ENCODE assay signal across 11 cellular contexts in genomic region chrX:41664307-41665299, GRCh38. TPM values are rescaled to one million over a fixed set of nuclear protein-coding genes. Genes with fewer than 3 reads are reported as not detected.
DNase-seq lines count a peak whose midpoint lies in the region; ATAC-seq and TF ChIP-seq lines count a peak whose summit lies in the region.
"Had no signal": no experiment of that assay in that cellular context is flagged by ENCODE, and none has a peak within 500 bp of the region (broad histone marks: within the 10 kb centered on the region; RNA-seq: fewer than 3 reads in every experiment).

No MANE protein-coding gene starts in this region.

- POLR2A ChIA-PET in HEK293T (lab: Yijun Ruan, JAX) = no interaction called here

- DNase-seq in AG10803 (ENCODE audit: low read depth) (peak; percentile 18), HEK293T (ENCODE audit: extremely low spot score) (no peak), H4 (ENCODE audit: low spot score) (no peak), inferior parietal cortex (ENCODE audit: extremely low spot score) (no peak), cerebellum (ENCODE audit: low spot score) (no peak)
- peak; percentile 8 for DNase-seq in activated T-helper 9 cell treated with anti-CD3 and anti-CD28 coated beads, Interleukin-2, amount 50 U/mL, for 16 hours (ENCODE audit: low read depth)
- DNase-seq: DMS79 treated with DMSO at 0.1 percent for 48 hours, kidney had no signal

- peak; percentile 76 for ATAC-seq in GM19035 (IDR thresholded peaks at IDR 0.05; ENCODE audit: unreplicated experiment)
- ATAC-seq in HG02938 (IDR thresholded peaks at IDR 0.05; ENCODE audit: unreplicated experiment) = peak; percentile 81

- no peak for TF ChIP-seq CTCF in AG10803 (conservative IDR thresholded peaks at IDR 0.05; ENCODE audit: low read length)

- H3K4me3 ChIP-seq in AG10803 (ENCODE audit: low read length) = no peak overlapping the region
- H3K4me3 ChIP-seq: SJSA1 had no signal

- CTCF ChIA-PET in HEK293T (lab: Yijun Ruan, JAX) = no interaction called here

TF ChIP-seq in HEK293T, 16 proteins besides CTCF, POLR2A, EP300 and RAD21:
- TF ChIP-seq FOXK2 (IDR thresholded peaks at IDR 0.05) = no peak
- TF ChIP-seq SP1 (IDR thresholded peaks at IDR 0.05) = no peak
- no peak for TF ChIP-seq LEF1 (IDR thresholded peaks at IDR 0.05; ENCODE audit: borderline replicate concordance)
- TF ChIP-seq ZNF384 (IDR thresholded peaks at IDR 0.05) = no peak
- TF ChIP-seq TARDBP (IDR thresholded peaks at IDR 0.05) = no peak
- TF ChIP-seq CTBP1 (IDR thresholded peaks at IDR 0.05; ENCODE audit: borderline replicate concordance) = no peak
- TF ChIP-seq SUZ12 (IDR thresholded peaks at IDR 0.05) = no peak
- no peak for TF ChIP-seq PKNOX1 (IDR thresholded peaks at IDR 0.05)
- no peak for TF ChIP-seq HDGF (IDR thresholded peaks at IDR 0.05; ENCODE audit: borderline replicate concordance)
- TF ChIP-seq NFRKB (IDR thresholded peaks at IDR 0.05) = no peak
- TF ChIP-seq BHLHE40 (IDR thresholded peaks at IDR 0.05; ENCODE audit: borderline replicate concordance) = no peak
- TF ChIP-seq ELF4 (IDR thresholded peaks at IDR 0.05) = no peak
- TF ChIP-seq FOXA1 (IDR thresholded peaks at IDR 0.05) = no peak
- no peak for TF ChIP-seq FOXM1 (IDR thresholded peaks at IDR 0.05; ENCODE audit: borderline replicate concordance)
- no peak for TF ChIP-seq ARNT (IDR thresholded peaks at IDR 0.05)
TF ChIP-seq in HEK293T: peak in this region for 0.

RNA-seq across cellular contexts. Expression of gene GPR34, which starts 24.2 kb away (rescaled TPM):
- total RNA-seq in H4 (2014; rRNA removed; shearing (Covaris generic)) = not detected in 2 replicates
- 8.4 TPM for total RNA-seq in cerebellum
- total RNA-seq: SJSA1 had no signal

RNA-seq across cellular contexts. Expression of gene GPR82, which starts 59.4 kb away (rescaled TPM):
- total RNA-seq in H4 (2014; rRNA removed; shearing (Covaris generic)) = not detected in 2 replicates
- total RNA-seq in cerebellum = not detected
- total RNA-seq: SJSA1 had no signal

Comparison
In these comparisons a context has a peak if more than half of its experiments do, and no peak if none do; other contexts are left out.
1. DNase-seq: peak in AG10803 (single experiment) and activated T-helper 9 cell treated with anti-CD3 and anti-CD28 coated beads, Interleukin-2, amount 50 U/mL, for 16 hours (single experiment); none in HEK293T (single experiment), H4 (single experiment), inferior parietal cortex (single experiment) and cerebellum (single experiment).